16 cellular contexts compared by ENCODE assay signal in genomic region chr15:68061578-68061977, GRCh38. TPM values are rescaled to one million over a fixed set of nuclear protein-coding genes. Genes with fewer than 3 reads are reported as not detected.
DNase-seq lines count a peak whose midpoint lies in the region; ATAC-seq, FAIRE-seq and TF ChIP-seq lines count a peak whose summit lies in the region.
"Had no signal": no experiment of that assay in that cellular context is flagged by ENCODE, and none has a peak within 500 bp of the region (broad histone marks: within the 10 kb centered on the region; RNA-seq: fewer than 3 reads in every experiment).

No MANE protein-coding gene starts in this region.

- H2AFZ ChIP-seq in GM12878 (ENCODE audit: control insufficient read depth, low read depth, low read length), result no peak overlapping the region

- H3K4me2 ChIP-seq in GM12878 (ENCODE audit: control insufficient read depth, insufficient read depth), result peak overlapping the region; percentile 42; the same call in 1 of the 2 replicates

- no peak for ATAC-seq in CD4-positive, CD25-positive, alpha-beta regulatory T cell (ENCODE audit: low read depth in 2 of 2)
- peak; percentile 8; the same call in 2 of the 3 replicates for ATAC-seq in GM12878
- ATAC-seq in natural killer cell treated with Interleukin-12 subunit alpha and Interleukin-12 subunit beta and Interleukin-15 and Interleukin-18, amount 100 ng/mL, for 72 hours, result no peak
- ATAC-seq in HG02840 (IDR thresholded peaks at IDR 0.05; ENCODE audit: low FRiP score, unreplicated experiment), result no peak

- no peak for DNase-seq in CD4-positive, CD25-positive, alpha-beta regulatory T cell
- DNase-seq in GM12878 (ENCODE audit: low read depth, low spot score), result no peak
- no peak for DNase-seq in natural killer cell treated with Interleukin-12 subunit alpha and Interleukin-12 subunit beta and Interleukin-15 and Interleukin-18, amount 100 ng/mL, for 72 hours (ENCODE audit: low spot score)
- no peak for DNase-seq in NCI-H2107 treated with DMSO at 0.1 percent for 48 hours (lab: John Stamatoyannopoulos, UW; ENCODE audit: unreplicated experiment)
- DNase-seq in GM20000 (ENCODE audit: low spot score), result no peak
- no peak for DNase-seq in D721Med (ENCODE audit: insufficient read length, low spot score)
- DNase-seq: DMS 273 treated with DMSO at 0.1 percent for 48 hours, HCEC 1CT, IMR-90, NCI-H1417, NCI-H1930, NCI-H2171 treated with DMSO at 0.1 percent for 48 hours, NCI-H774, Right ventricle myocardium superior had no signal

- SMC1A ChIA-PET in GM12878 (lab: Charles Lee; ENCODE audit: uncharacterized antibody, unreplicated experiment), result interaction anchor here (0.9 to 1.0 kb wide), 3 partner anchors 29 to 198 kb away, joined by 3 to 4 read pairs (median 3); no protein-coding TSS in a partner anchor

- peak overlapping the region in 3 of 4 donors; percentile 17 to 79 (median 48) for H3K4me3 Mint-ChIP-seq in CD4-positive, CD25-positive, alpha-beta regulatory T cell
- H3K4me3 Mint-ChIP-seq in natural killer cell treated with Interleukin-12 subunit alpha and Interleukin-12 subunit beta and Interleukin-15 and Interleukin-18, amount 100 ng/mL, for 72 hours, result peak overlapping the region; percentile 18

- H3K36me3 ChIP-seq in CD4-positive, CD25-positive, alpha-beta regulatory T cell (ENCODE audit: control insufficient read depth, insufficient read depth, low read length), result peaks cover 4% of the 10 kb centered on the region
- H3K36me3 ChIP-seq in HEK293 (ENCODE audit: control insufficient read depth in 2 of 2, insufficient read depth in 1 of 2, low read length in 2 of 2) (peaks cover 0 to 8% of the 10 kb centered on the region in 2 experiments; a peak in 1 of 3 replicates), GM12878 (ENCODE audit: control insufficient read depth in 2 of 2, insufficient read depth in 2 of 2, low read length in 1 of 2) (peaks cover 0 to 18% of the 10 kb centered on the region in 2 experiments; a peak in 2 of 4 replicates)

- peaks cover 42 to 77% (median 54%) of the 10 kb centered on the region in 4 donors for H3K4me1 Mint-ChIP-seq in CD4-positive, CD25-positive, alpha-beta regulatory T cell
- H3K4me1 Mint-ChIP-seq in natural killer cell treated with Interleukin-12 subunit alpha and Interleukin-12 subunit beta and Interleukin-15 and Interleukin-18, amount 100 ng/mL, for 72 hours (ENCODE audit: low read depth in 2 of 2), result peaks cover 29 to 36% of the 10 kb centered on the region in 2 donors

- intact Hi-C loops in GM12878 (cut with micrococcal nuclease; ENCODE audit: unreplicated experiment), result no loop called here

- no peak overlapping the region for H3K27ac ChIP-seq in CD4-positive, CD25-positive, alpha-beta regulatory T cell (ENCODE audit: insufficient read depth, low read length, poor library complexity, severe bottlenecking)
- H3K27ac ChIP-seq in HEK293 (ENCODE audit: extremely low read depth, low read depth, low read length) (no peak overlapping the region), GM12878 (ENCODE audit: control insufficient read depth, insufficient read depth) (no peak overlapping the region)

- BruUV-seq in GM12878 (replicated peaks; lab: Mats Ljungman, UMichigan), result TSS peak; percentile 1

- TF ChIP-seq CTCF in HEK293 (tag by site-specific recombination; IDR thresholded peaks at IDR 0.05), result no peak
- TF ChIP-seq CTCF in GM12878 (IDR thresholded peaks at IDR 0.05 in 2 of 3, conservative IDR thresholded peaks at IDR 0.05 in 1 of 3; ENCODE audit: control insufficient read depth in 2 of 3, extremely low read depth in 1 of 3, insufficient read depth in 1 of 3, low read depth in 3 of 3, low read length in 3 of 3), result no peak
- TF ChIP-seq CTCF in GM20000 (IDR thresholded peaks at IDR 0.05; ENCODE audit: extremely low read depth, missing control alignments), result no peak
- no peak for TF ChIP-seq CTCF in D721Med (IDR thresholded peaks at IDR 0.05; ENCODE audit: insufficient read depth, missing control alignments)

- FAIRE-seq in GM12878 (lab: Jason Lieb, UNC) (no peak), D721Med (lab: Jason Lieb, UNC) (no peak)

- H3K4me1 ChIP-seq in CD4-positive, CD25-positive, alpha-beta regulatory T cell (ENCODE audit: control insufficient read depth, insufficient read depth, low read length, poor library complexity, severe bottlenecking), result peaks cover 51% of the 10 kb centered on the region
- peaks cover 32% of the 10 kb centered on the region for H3K4me1 ChIP-seq in HEK293 (ENCODE audit: control insufficient read depth, insufficient read depth, low read length)
- H3K4me1 ChIP-seq in GM12878 (ENCODE audit: control insufficient read depth, insufficient read depth, low read length), result no peaks in the 10 kb centered on the region; the same call in 1 of the 2 replicates

- in situ Hi-C loops in GM12878 (cut with MboI), result no loop called here

- no peaks in the 10 kb centered on the region for H3K9me3 ChIP-seq in CD4-positive, CD25-positive, alpha-beta regulatory T cell (ENCODE audit: control insufficient read depth in 2 of 2, low read length in 2 of 2)
- H3K9me3 ChIP-seq in HEK293 (ENCODE audit: control insufficient read depth, insufficient read depth, low read depth, low read length) (no peaks in the 10 kb centered on the region), GM12878 (replicated peaks; ENCODE audit: control insufficient read depth, insufficient read depth, low read length) (peaks cover 2% of the 10 kb centered on the region; the same call in 2 of the 3 replicates)

- no peak for TF ChIP-seq POLR2A in GM12878 (IDR thresholded peaks at IDR 0.05; ENCODE audit: low read depth, low read length)

- peak overlapping the region; percentile 52 for H3K4me3 ChIP-seq in CD4-positive, CD25-positive, alpha-beta regulatory T cell (ENCODE audit: low read depth, low read length)
- H3K4me3 ChIP-seq in HEK293 (ENCODE audit: low read depth, low read length) (no peak overlapping the region), GM12878 (peak overlapping the region; percentile 13; the same call in 1 of the 2 replicates)

- RAD21 ChIA-PET in GM12878 (lab: Charles Lee; ENCODE audit: unreplicated experiment), result no interaction called here

- no peaks in the 10 kb centered on the region for H4K20me1 ChIP-seq in GM12878 (ENCODE audit: control insufficient read depth, insufficient read depth)

- POLR2A ChIA-PET in HEK293 (lab: Yijun Ruan, JAX) (no interaction called here), GM12878 (lab: Charles Lee) (interaction anchor here (0.5 to 0.6 kb wide), 2 partner anchors 86 to 220 kb away, joined by 3 read pairs; no protein-coding TSS in a partner anchor)

- CTCF ChIA-PET in HEK293 (lab: Yijun Ruan, JAX) (interaction anchor here (1.2 kb wide), 1 partner anchor 198 kb away, joined by 3 read pairs; no protein-coding TSS in a partner anchor), GM12878 (lab: Yijun Ruan, JAX) (no interaction called here)

- peaks cover 100% of the 10 kb centered on the region for H3K79me2 ChIP-seq in GM12878 (ENCODE audit: control insufficient read depth, insufficient read depth, low read length)

- TF ChIP-seq EP300 in GM12878 (IDR thresholded peaks at IDR 0.05; ENCODE audit: borderline replicate concordance in 1 of 2, control insufficient read depth in 1 of 2, low read depth in 2 of 2, low read length in 2 of 2), result no peak

- H3K27me3 ChIP-seq in CD4-positive, CD25-positive, alpha-beta regulatory T cell (ENCODE audit: control insufficient read depth, insufficient read depth, low read length), result no peaks in the 10 kb centered on the region
- no peaks in the 10 kb centered on the region for H3K27me3 ChIP-seq in GM12878 (replicated peaks in 1 of 2; ENCODE audit: control insufficient read depth in 2 of 2, insufficient read depth in 2 of 2, low read length in 1 of 2)

- H3K27me3 Mint-ChIP-seq in CD4-positive, CD25-positive, alpha-beta regulatory T cell, result no peaks in the 10 kb centered on the region
- no peaks in the 10 kb centered on the region for H3K27me3 Mint-ChIP-seq in natural killer cell treated with Interleukin-12 subunit alpha and Interleukin-12 subunit beta and Interleukin-15 and Interleukin-18, amount 100 ng/mL, for 72 hours

- peaks cover 12% of the 10 kb centered on the region for H3K36me3 Mint-ChIP-seq in CD4-positive, CD25-positive, alpha-beta regulatory T cell
- H3K36me3 Mint-ChIP-seq in natural killer cell treated with Interleukin-12 subunit alpha and Interleukin-12 subunit beta and Interleukin-15 and Interleukin-18, amount 100 ng/mL, for 72 hours, result no peaks in the 10 kb centered on the region

- TF ChIP-seq RAD21 in GM12878 (IDR thresholded peaks at IDR 0.05; ENCODE audit: insufficient read depth, low read depth, low read length), result no peak

- H3K9ac ChIP-seq in GM12878 (ENCODE audit: control insufficient read depth, insufficient read depth, low read length), result no peak overlapping the region

- no peaks in the 10 kb centered on the region for H3K9me3 Mint-ChIP-seq in CD4-positive, CD25-positive, alpha-beta regulatory T cell
- H3K9me3 Mint-ChIP-seq in natural killer cell treated with Interleukin-12 subunit alpha and Interleukin-12 subunit beta and Interleukin-15 and Interleukin-18, amount 100 ng/mL, for 72 hours, result no peaks in the 10 kb centered on the region

- H3K27ac Mint-ChIP-seq in CD4-positive, CD25-positive, alpha-beta regulatory T cell, result no peak overlapping the region
- H3K27ac Mint-ChIP-seq in natural killer cell treated with Interleukin-12 subunit alpha and Interleukin-12 subunit beta and Interleukin-15 and Interleukin-18, amount 100 ng/mL, for 72 hours, result peak overlapping the region; percentile 47 to 58

- WGBS in GM12878 (ENCODE audit: insufficient coverage, insufficient replicate concordance, low lambda C conversion rate, missing lambda C conversion rate), result 73% methylated on average over 5 of the region's 5 CpGs

RNA-seq across cellular contexts. Expression of gene PIAS1, which starts 7.5 kb away (rescaled TPM):
- 102 TPM for total RNA-seq in CD4-positive, CD25-positive, alpha-beta regulatory T cell
- 100 to 1,000 TPM; 120 to 156 (median 138) TPM for polyA plus RNA-seq in CD4-positive, CD25-positive, alpha-beta regulatory T cell
- 530 and 583 TPM in 2 replicates for total RNA-seq in GM12878 (2013; cell fraction: nucleolus; rRNA removed)
- total RNA-seq in GM12878 (2014; rRNA removed) (39.0 and 39.1 TPM in 2 replicates), GM12878 (2014; rRNA removed; fragmentation: Illumina TruSeq; extraction: Trizol) (32.3 and 37.9 TPM in 2 replicates), GM12878 (2021) (34.8 and 35.0 TPM in 2 replicates)
- 50.6 TPM for polyA plus RNA-seq in GM12878 (2011; ENCODE audit: low read depth)
- polyA plus RNA-seq in GM12878 (2011; rRNA removed) (94.6 and 96.3 TPM in 2 replicates), GM12878 (2014; fragmentation: Illumina TruSeq; extraction: Trizol) (62.4 and 74.5 TPM in 2 replicates), GM12878 (2014; fragmentation: Nextera tagmentation; extraction: Ambion mirVana) (10 to 100 TPM; 20.2 to 22.2 TPM), GM12878 (2014; rRNA removed) (24.8 and 27.1 TPM in 2 replicates), GM12878 (2016; fragmentation: Nextera tagmentation; extraction: Ambion mirVana) (10 to 100 TPM; 60.6 to 61.4 TPM)
- 76.3 and 82.8 TPM in 2 replicates for polyA plus RNA-seq in GM12878 (2011; cell fraction: cytosol; rRNA removed)
- polyA plus RNA-seq in GM12878 (2011; cell fraction: nucleus; rRNA removed), result 118 and 121 TPM in 2 replicates
- polyA plus RNA-seq in GM12878 (2012), result 29.4 and 31.0 TPM in 2 replicates
- 141 and 178 TPM in 2 replicates for polyA minus RNA-seq in GM12878 (2011; rRNA and poly(A)+ RNA removed)
- polyA minus RNA-seq in GM12878 (2011; cell fraction: cytosol; rRNA and poly(A)+ RNA removed), result 34.2 and 39.8 TPM in 2 replicates
- polyA minus RNA-seq in GM12878 (2011; cell fraction: nucleus; rRNA and poly(A)+ RNA removed), result 146 and 188 TPM in 2 replicates
- 10 to 100 TPM; 35.0 to 50.4 TPM for total RNA-seq in natural killer cell treated with Interleukin-12 subunit alpha and Interleukin-12 subunit beta and Interleukin-15 and Interleukin-18, amount 100 ng/mL, for 72 hours

Comparison
In these comparisons a context has a peak if more than half of its experiments do, and no peak if none do; other contexts are left out.
1. H3K27ac Mint-ChIP-seq: peak in natural killer cell treated with Interleukin-12 subunit alpha and Interleukin-12 subunit beta and Interleukin-15 and Interleukin-18, amount 100 ng/mL, for 72 hours (2 of 2); none in CD4-positive, CD25-positive, alpha-beta regulatory T cell (0 of 3).